ENCODE assay signal across 9 cellular contexts in genomic region chr16:57863434-57864160, GRCh38.
DNase-seq lines count a peak whose midpoint lies in the region; ATAC-seq, FAIRE-seq and TF ChIP-seq lines count a peak whose summit lies in the region.
"Had no signal": no experiment of that assay in that cellular context is flagged by ENCODE, and none has a peak within 500 bp of the region (broad histone marks: within the 10 kb centered on the region; RNA-seq: fewer than 3 reads in every experiment).

No MANE protein-coding gene starts in this region.

- no peak overlapping the region for H2AFZ ChIP-seq in endothelial cell of umbilical vein (ENCODE audit: low read depth, low read length)

- H3K9me1 ChIP-seq in endothelial cell of umbilical vein (replicated peaks; ENCODE audit: control insufficient read depth, extremely low read depth, insufficient read depth, low read length), result no peaks in the 10 kb centered on the region

- no peaks in the 10 kb centered on the region for H3K36me3 Mint-ChIP-seq in glutamatergic neuron (ENCODE audit: unreplicated experiment)

- dilution Hi-C loops in endothelial cell of umbilical vein (cut with MboI; ENCODE audit: extremely low pct_ligation_motif_present, low sequenced_read_pairs), result no loop called here

- peak; percentile 68 for TF ChIP-seq CTCF in AG04449 (IDR thresholded peaks at IDR 0.05; ENCODE audit: insufficient read depth, low read length, missing control alignments)
- TF ChIP-seq CTCF in endothelial cell of umbilical vein (IDR thresholded peaks at IDR 0.05; ENCODE audit: extremely low read depth in 1 of 2, insufficient read depth in 1 of 2, low read depth in 1 of 2, low read length in 2 of 2), result peak; percentile 37 to 56
- TF ChIP-seq CTCF in glutamatergic neuron (IDR thresholded peaks at IDR 0.05; ENCODE audit: partially characterized antibody, unreplicated experiment), result no peak

- ATAC-seq in GM18520 (IDR thresholded peaks at IDR 0.05; ENCODE audit: unreplicated experiment), result no peak

- no peak overlapping the region for H3K27ac Mint-ChIP-seq in glutamatergic neuron (ENCODE audit: unreplicated experiment)

- WGBS in mesodermal cell (ENCODE audit: insufficient coverage in 2 of 2), 2 experiments, result 0% methylated on average over 1 of the region's 5 CpGs

- no peak for TF ChIP-seq POLR2A in endothelial cell of umbilical vein (IDR thresholded peaks at IDR 0.05; ENCODE audit: low read depth, low read length)

- DNase-seq in AG04449 (ENCODE audit: low read depth, low spot score) (peak; percentile 44), H4 (ENCODE audit: low spot score) (peak; percentile 61), RKO (ENCODE audit: low spot score) (peak; percentile 68), endothelial cell of umbilical vein (ENCODE audit: low read depth, low spot score) (peak; percentile 76), glutamatergic neuron (no peak)
- DNase-seq in activated CD4-positive, alpha-beta T cell treated with anti-CD3 and anti-CD28 coated beads, Interleukin-2, amount 50 U/mL, for 1 hour, result no peak

- no peaks in the 10 kb centered on the region for H4K20me1 ChIP-seq in endothelial cell of umbilical vein (replicated peaks; ENCODE audit: control insufficient read depth, extremely low read depth, insufficient read depth, low read length)

- H3K4me1 Mint-ChIP-seq in glutamatergic neuron (ENCODE audit: low read depth, unreplicated experiment), result peaks cover 2% of the 10 kb centered on the region

- no TSS peak for BruUV-seq in endothelial cell of umbilical vein (replicated peaks; lab: Mats Ljungman, UMichigan)

- H3K27me3 Mint-ChIP-seq in glutamatergic neuron (ENCODE audit: unreplicated experiment), result no peaks in the 10 kb centered on the region

- no peaks in the 10 kb centered on the region for H3K79me2 ChIP-seq in endothelial cell of umbilical vein (ENCODE audit: control insufficient read depth, insufficient read depth, low read length)

- CTCF ChIA-PET in AG04449 (lab: Yijun Ruan, JAX), result interaction anchor here (0.7 to 7.7 kb wide), 31 partner anchors 8 to 288 kb away, joined by 3 to 122 read pairs (median 5); partner anchors contain the start of genes KATNB1 and KIFC3
- CTCF ChIA-PET in endothelial cell of umbilical vein (lab: Charles Lee), result interaction anchor here (0.7 to 3.0 kb wide), 37 partner anchors 10 to 288 kb away, joined by 3 to 45 read pairs (median 5); partner anchors contain the start of genes KATNB1 and KIFC3

- no peaks in the 10 kb centered on the region for H3K36me3 ChIP-seq in endothelial cell of umbilical vein (ENCODE audit: control insufficient read depth in 2 of 2, extremely low read depth in 1 of 2, insufficient read depth in 2 of 2, low read length in 2 of 2)
- no peaks in the 10 kb centered on the region for H3K36me3 ChIP-seq in mesodermal cell (ENCODE audit: control insufficient read depth, insufficient read depth, low read length)

- peaks cover 5% of the 10 kb centered on the region for H3K4me1 ChIP-seq in endothelial cell of umbilical vein (ENCODE audit: control insufficient read depth, extremely low read depth, insufficient read depth, low read length)
- no peaks in the 10 kb centered on the region for H3K4me1 ChIP-seq in mesodermal cell (ENCODE audit: control insufficient read depth, insufficient read depth, low read length, poor library complexity, severe bottlenecking)

- H3K4me3 ChIP-seq in AG04449 (ENCODE audit: low read depth, low read length) (no peak overlapping the region), endothelial cell of umbilical vein (replicated peaks in 1 of 3; ENCODE audit: insufficient read depth in 1 of 3, low read depth in 1 of 3, low read length in 3 of 3) (no peak overlapping the region), mesodermal cell (ENCODE audit: extremely low read depth, insufficient read depth, low read length, poor library complexity, severe bottlenecking) (no peak overlapping the region)

- peaks cover 0 to 2% of the 10 kb centered on the region in 2 experiments for H3K27me3 ChIP-seq in endothelial cell of umbilical vein (ENCODE audit: control insufficient read depth in 2 of 2, insufficient read depth in 2 of 2, low read length in 2 of 2)

- H3K4me3 Mint-ChIP-seq in glutamatergic neuron (ENCODE audit: unreplicated experiment), result no peak overlapping the region

- no peak overlapping the region for H3K9ac ChIP-seq in endothelial cell of umbilical vein (replicated peaks; ENCODE audit: extremely low read depth, insufficient read depth, low read length)

- no peaks in the 10 kb centered on the region for H3K9me3 Mint-ChIP-seq in glutamatergic neuron (ENCODE audit: unreplicated experiment)

- intact Hi-C loops in endothelial cell of umbilical vein (cut with micrococcal nuclease), result loop anchor here (1.0 to 5.0 kb wide), 4 partner anchors 68 to 287 kb away; no protein-coding TSS in a partner anchor

- H3K4me2 ChIP-seq in endothelial cell of umbilical vein (ENCODE audit: insufficient read depth, low read length), result no peak overlapping the region

- H3K27ac ChIP-seq in endothelial cell of umbilical vein (ENCODE audit: insufficient read depth, low read depth, low read length) (no peak overlapping the region), mesodermal cell (ENCODE audit: low read depth, low read length, severe bottlenecking) (peak overlapping the region; percentile 20)

- POLR2A ChIA-PET in AG04449 (lab: Yijun Ruan, JAX) (interaction anchor here (0.5 to 0.7 kb wide), 2 partner anchors 120 to 424 kb away, joined by 3 read pairs; no protein-coding TSS in a partner anchor), endothelial cell of umbilical vein (lab: Charles Lee) (interaction anchor here (1.1 kb wide), 1 partner anchor 62 kb away, joined by 3 read pairs; no protein-coding TSS in a partner anchor)

- H3K9me3 ChIP-seq in endothelial cell of umbilical vein (replicated peaks; ENCODE audit: control insufficient read depth, insufficient read depth, low read length) (no peaks in the 10 kb centered on the region), mesodermal cell (ENCODE audit: control insufficient read depth, low read length) (no peaks in the 10 kb centered on the region)

- FAIRE-seq in endothelial cell of umbilical vein (lab: Jason Lieb, UNC), result peak; percentile 78
- FAIRE-seq: colon had no signal

TF ChIP-seq in endothelial cell of umbilical vein, 7 proteins besides CTCF, POLR2A, EP300 and RAD21:
- no peak for TF ChIP-seq POLR2AphosphoS5 (IDR thresholded peaks at IDR 0.05; ENCODE audit: insufficient read depth, low read depth, low read length)
- no peak for TF ChIP-seq JUN (IDR thresholded peaks at IDR 0.05; ENCODE audit: borderline replicate concordance, insufficient read depth, insufficient read length, low read depth)
- no peak for TF ChIP-seq EZH2 (IDR thresholded peaks at IDR 0.05; ENCODE audit: borderline replicate concordance, low read depth, low read length, severe bottlenecking)
- no peak for TF ChIP-seq MAX (IDR thresholded peaks at IDR 0.05; ENCODE audit: insufficient read depth, insufficient read length)
- TF ChIP-seq FOS (IDR thresholded peaks at IDR 0.05; ENCODE audit: borderline replicate concordance, insufficient read depth, low read length), result no peak
- no peak for TF ChIP-seq GATA2 (IDR thresholded peaks at IDR 0.05; ENCODE audit: insufficient read depth, insufficient read length, low read depth, low read length)
- TF ChIP-seq MYC (IDR thresholded peaks at IDR 0.05; ENCODE audit: low read depth, low read length), result no peak
TF ChIP-seq in endothelial cell of umbilical vein: peak in this region for 0.

Comparison
In these comparisons a context has a peak if more than half of its experiments do, and no peak if none do; other contexts are left out.
1. DNase-seq: peak in AG04449 (single experiment), H4 (single experiment), RKO (single experiment) and endothelial cell of umbilical vein (single experiment); none in activated CD4-positive, alpha-beta T cell treated with anti-CD3 and anti-CD28 coated beads, Interleukin-2, amount 50 U/mL, for 1 hour (single experiment) and glutamatergic neuron (single experiment).